9 cellular contexts compared by ENCODE assay signal in genomic region chr11:20367313-20367948, GRCh38. TPM values are rescaled to one million over a fixed set of nuclear protein-coding genes. Genes with fewer than 3 reads are reported as not detected.
DNase-seq lines count a peak whose midpoint lies in the region; ATAC-seq and TF ChIP-seq lines count a peak whose summit lies in the region.
"Had no signal": no experiment of that assay in that cellular context is flagged by ENCODE, and none has a peak within 500 bp of the region (broad histone marks: within the 10 kb centered on the region; RNA-seq: fewer than 3 reads in every experiment).

No MANE protein-coding gene starts in this region.

- DNase-seq in DMS 273 (lab: John Stamatoyannopoulos, UW; ENCODE audit: unreplicated experiment) (peak; percentile 22), DMS 273 treated with DMSO at 0.1 percent for 48 hours (lab: John Stamatoyannopoulos, UW) (no peak), dedifferentiated amniotic fluid mesenchymal stem cell (ENCODE audit: extremely low spot score) (peak; percentile 85), nucleus accumbens (lab: John Stamatoyannopoulos, UW) (peak in 42 of 56 donors; percentile 12 to 83 (median 41)), uterus (peak; percentile 58 to 74), NCI-H774 (lab: John Stamatoyannopoulos, UW) (no peak)
- DNase-seq in activated CD4-positive, CD25-positive, alpha-beta regulatory T cell treated with anti-CD3 and anti-CD28 coated beads, Interleukin-2, amount 50 U/mL, for 72 hours = peak; percentile 54

- no peak for TF ChIP-seq CTCF in uterus (IDR thresholded peaks at IDR 0.05)

- ATAC-seq in HG03571 (IDR thresholded peaks at IDR 0.05; ENCODE audit: unreplicated experiment) = no peak

- H3K27ac ChIP-seq in uterus = peak overlapping the region; percentile 42 to 44
- H3K27ac ChIP-seq: 22Rv1 had no signal

- H3K4me3 ChIP-seq in uterus = no peak overlapping the region

- no peak for TF ChIP-seq POLR2A in uterus (IDR thresholded peaks at IDR 0.05)

- H3K36me3 ChIP-seq in uterus = no peaks in the 10 kb centered on the region

- no peaks in the 10 kb centered on the region for H3K27me3 ChIP-seq in uterus

- intact Hi-C loops in uterus (cut with DNase I; ENCODE audit: low total_unique reads) = no loop called here

- H3K4me1 ChIP-seq in uterus = no peaks in the 10 kb centered on the region

- no peaks in the 10 kb centered on the region for H3K9me3 ChIP-seq in uterus

RNA-seq across cellular contexts. Expression of gene HTATIP2, which starts 3.9 kb away (rescaled TPM):
- 10 to 100 TPM in 2 of 4 donors, 1 to 10 TPM in 2; 2.7 to 17.8 (median 9.3) TPM for total RNA-seq in uterus

RNA-seq across cellular contexts. Expression of gene PRMT3, which starts 20.1 kb away (rescaled TPM):
- 10 to 100 TPM in 3 of 4 donors, 1 to 10 TPM in 1; 4.4 to 29.4 (median 15.7) TPM for total RNA-seq in uterus

Comparison
In these comparisons a context has a peak if more than half of its experiments do, and no peak if none do; other contexts are left out.
1. DNase-seq: peak in DMS 273 (single experiment), activated CD4-positive, CD25-positive, alpha-beta regulatory T cell treated with anti-CD3 and anti-CD28 coated beads, Interleukin-2, amount 50 U/mL, for 72 hours (single experiment), dedifferentiated amniotic fluid mesenchymal stem cell (single experiment), nucleus accumbens (42 of 56) and uterus (2 of 2); none in DMS 273 treated with DMSO at 0.1 percent for 48 hours (single experiment) and NCI-H774 (single experiment).